In genomic region chr19:34330116-34330515, GRCh38 we compare ENCODE assay signal across 27 cellular contexts.
"Had no signal": no experiment of that assay in that cellular context is flagged by ENCODE, and none has a peak within 500 bp of the region (broad histone marks: within the 10 kb centered on the region; RNA-seq: fewer than 3 reads in every experiment).

No MANE protein-coding gene starts in this region.

- H3K27me3 Mint-ChIP-seq: activated CD8-positive, alpha-beta memory T cell treated with anti-CD3 and anti-CD28 coated beads, Interleukin-2, amount 10 ng/mL, durations not matched to agents 7 days and 5 days; activated naive CD4-positive, alpha-beta T cell treated with anti-CD3 and anti-CD28 coated beads, Interleukin-2, amount 50 U/mL, for 24 hours had no signal

- DNase-seq: activated CD4-positive, alpha-beta T cell treated with anti-CD3 and anti-CD28 coated beads for 4 hours; activated CD8-positive, alpha-beta memory T cell treated with anti-CD3 and anti-CD28 coated beads, Interleukin-2, amount 10 ng/mL, durations not matched to agents 7 days and 5 days; activated naive CD4-positive, alpha-beta T cell; activated T-cell treated with anti-CD3 and anti-CD28 coated beads, Interleukin-2, amount 50 U/mL, for 4 hours; adrenal gland; anterior cingulate cortex; caudate nucleus; MG63; MV-4-11; NCI-H1092 treated with DMSO at 0.1 percent for 48 hours; NCI-H1436; NCI-H1694 treated with DMSO at 0.1 percent for 48 hours; NCI-H2029 treated with DMSO at 0.1 percent for 48 hours; NCI-H510A treated with DMSO at 0.1 percent for 48 hours; NCI-H69; NK-92 treated with Interleukin-12 subunit alpha and Interleukin-12 subunit beta, amount 100 ng/mL, for 24 hours; OCI-M1; Right ventricle myocardium superior; RPMI8226; SW 1271 had no signal

- H3K9me3 ChIP-seq: adrenal gland, breast epithelium, MG63, SJSA1 had no signal

- H3K27ac Mint-ChIP-seq: activated CD8-positive, alpha-beta memory T cell treated with anti-CD3 and anti-CD28 coated beads, Interleukin-2, amount 10 ng/mL, durations not matched to agents 7 days and 5 days; activated naive CD4-positive, alpha-beta T cell treated with anti-CD3 and anti-CD28 coated beads, Interleukin-2, amount 50 U/mL, for 24 hours; activated T-helper 2 cell treated with anti-CD3 and anti-CD28 coated beads, Interferon-gamma antibody, Interleukin-2, Interleukin-4, amounts not matched to agents 10 μg/mL and 5 μg/mL and 100 μg/mL, durations not matched to agents 14 hours and 24 hours and 36 hours had no signal

- H3K36me3 ChIP-seq: breast epithelium had no signal

- H3K4me3 ChIP-seq: adrenal gland, breast epithelium, MG63, SJSA1 had no signal

- H3K4me1 ChIP-seq: adrenal gland had no signal

- ATAC-seq: activated CD4-positive, CD25-positive, alpha-beta regulatory T cell treated with anti-CD3 and anti-CD28 coated beads, Interleukin-2, amount 50 U/mL, for 24 hours; activated CD8-positive, alpha-beta memory T cell treated with anti-CD3 and anti-CD28 coated beads, Interleukin-2, amount 10 ng/mL, durations not matched to agents 7 days and 5 days; activated T-cell treated with anti-CD3 and anti-CD28 coated beads, Interleukin-2, amount 50 U/mL, for 4 hours; Panc1; SK-N-SH treated with all-trans-retinoic acid at 6 μM for 48 hours had no signal

- H3K27ac ChIP-seq: adrenal gland, breast epithelium, SJSA1 had no signal

- H3K9me3 Mint-ChIP-seq: activated naive CD4-positive, alpha-beta T cell treated with anti-CD3 and anti-CD28 coated beads, Interleukin-2, amount 50 U/mL, for 24 hours; activated T-cell treated with anti-CD3 and anti-CD28 coated beads, Interleukin-2, amount 50 U/mL, for 4 hours; activated T-helper 2 cell treated with anti-CD3 and anti-CD28 coated beads, Interferon-gamma antibody, Interleukin-2, Interleukin-4, amounts not matched to agents 10 μg/mL and 5 μg/mL and 100 μg/mL, durations not matched to agents 14 hours and 24 hours and 36 hours had no signal

- H3K27me3 ChIP-seq: adrenal gland, breast epithelium, MG63, SJSA1 had no signal

- H3K4me3 Mint-ChIP-seq: activated CD8-positive, alpha-beta memory T cell treated with anti-CD3 and anti-CD28 coated beads, Interleukin-2, amount 10 ng/mL, durations not matched to agents 7 days and 5 days; activated naive CD4-positive, alpha-beta T cell treated with anti-CD3 and anti-CD28 coated beads, Interleukin-2, amount 50 U/mL, for 24 hours; activated T-cell treated with anti-CD3 and anti-CD28 coated beads, Interleukin-2, amount 50 U/mL, for 4 hours had no signal

- H3K4me1 Mint-ChIP-seq: activated CD8-positive, alpha-beta memory T cell treated with anti-CD3 and anti-CD28 coated beads, Interleukin-2, amount 10 ng/mL, durations not matched to agents 7 days and 5 days; activated naive CD4-positive, alpha-beta T cell treated with anti-CD3 and anti-CD28 coated beads, Interleukin-2, amount 50 U/mL, for 24 hours had no signal
